Comparison of ENCODE assay signal across 1 cellular context in the genomic region with DNA sequence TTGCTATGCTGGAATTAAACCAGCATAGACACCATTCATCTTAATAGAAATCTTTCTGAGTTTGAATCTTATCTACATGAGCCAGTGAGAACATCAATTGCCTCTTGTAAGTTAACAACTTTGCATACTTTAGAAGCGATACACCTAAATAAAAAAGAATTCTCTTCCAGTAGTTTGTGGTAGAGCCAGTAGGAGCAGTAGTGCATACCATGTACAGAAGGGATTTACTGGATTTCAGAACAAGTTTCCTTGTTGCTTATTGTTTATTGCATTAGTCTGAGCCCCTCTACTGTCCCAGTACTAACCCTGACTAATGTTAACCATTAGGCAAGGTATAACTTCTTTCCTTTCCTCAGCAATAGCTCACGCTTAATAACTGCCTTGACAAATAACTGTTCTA.
TF ChIP-seq lines count a peak whose summit lies in the region.

No MANE protein-coding gene starts in this region.

TF ChIP-seq in HCT116, 20 proteins besides CTCF, POLR2A, EP300 and RAD21:
- TF ChIP-seq CEBPB (IDR thresholded peaks at IDR 0.05; ENCODE audit: low read depth) (no peak), JUND (IDR thresholded peaks at IDR 0.05) (no peak), YY1 (IDR thresholded peaks at IDR 0.05; ENCODE audit: extremely low read depth, insufficient replicate concordance, low read depth, low read length) (no peak), SP1 (IDR thresholded peaks at IDR 0.05; ENCODE audit: low read depth) (no peak)
- TF ChIP-seq, protein P1, sequence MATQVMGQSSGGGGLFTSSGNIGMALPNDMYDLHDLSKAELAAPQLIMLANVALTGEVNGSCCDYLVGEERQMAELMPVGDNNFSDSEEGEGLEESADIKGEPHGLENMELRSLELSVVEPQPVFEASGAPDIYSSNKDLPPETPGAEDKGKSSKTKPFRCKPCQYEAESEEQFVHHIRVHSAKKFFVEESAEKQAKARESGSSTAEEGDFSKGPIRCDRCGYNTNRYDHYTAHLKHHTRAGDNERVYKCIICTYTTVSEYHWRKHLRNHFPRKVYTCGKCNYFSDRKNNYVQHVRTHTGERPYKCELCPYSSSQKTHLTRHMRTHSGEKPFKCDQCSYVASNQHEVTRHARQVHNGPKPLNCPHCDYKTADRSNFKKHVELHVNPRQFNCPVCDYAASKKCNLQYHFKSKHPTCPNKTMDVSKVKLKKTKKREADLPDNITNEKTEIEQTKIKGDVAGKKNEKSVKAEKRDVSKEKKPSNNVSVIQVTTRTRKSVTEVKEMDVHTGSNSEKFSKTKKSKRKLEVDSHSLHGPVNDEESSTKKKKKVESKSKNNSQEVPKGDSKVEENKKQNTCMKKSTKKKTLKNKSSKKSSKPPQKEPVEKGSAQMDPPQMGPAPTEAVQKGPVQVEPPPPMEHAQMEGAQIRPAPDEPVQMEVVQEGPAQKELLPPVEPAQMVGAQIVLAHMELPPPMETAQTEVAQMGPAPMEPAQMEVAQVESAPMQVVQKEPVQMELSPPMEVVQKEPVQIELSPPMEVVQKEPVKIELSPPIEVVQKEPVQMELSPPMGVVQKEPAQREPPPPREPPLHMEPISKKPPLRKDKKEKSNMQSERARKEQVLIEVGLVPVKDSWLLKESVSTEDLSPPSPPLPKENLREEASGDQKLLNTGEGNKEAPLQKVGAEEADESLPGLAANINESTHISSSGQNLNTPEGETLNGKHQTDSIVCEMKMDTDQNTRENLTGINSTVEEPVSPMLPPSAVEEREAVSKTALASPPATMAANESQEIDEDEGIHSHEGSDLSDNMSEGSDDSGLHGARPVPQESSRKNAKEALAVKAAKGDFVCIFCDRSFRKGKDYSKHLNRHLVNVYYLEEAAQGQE (IDR thresholded peaks at IDR 0.05; ENCODE audit: low read depth) = no peak
